In genomic region chr6:85498596-85499258, GRCh38 we compare ENCODE assay signal across 12 cellular contexts. TPM values are rescaled to one million over a fixed set of nuclear protein-coding genes. Genes with fewer than 3 reads are reported as not detected.
A peak's percentile ranks its signal among the peaks of the same experiment; 100 is the strongest.
DNase-seq lines count a peak whose midpoint lies in the region; ATAC-seq and TF ChIP-seq lines count a peak whose summit lies in the region.
"Had no signal": no experiment of that assay in that cellular context is flagged by ENCODE, and none has a peak within 500 bp of the region (broad histone marks: within the 10 kb centered on the region; RNA-seq: fewer than 3 reads in every experiment).

No MANE protein-coding gene starts in this region.

- no peaks in the 10 kb centered on the region for H3K27me3 ChIP-seq in ascending aorta

- H3K9me3 ChIP-seq in ascending aorta, result no peaks in the 10 kb centered on the region

- in situ Hi-C loops in astrocyte of the spinal cord (cut with HindIII; ENCODE audit: low sequenced_read_pairs), result no loop called here

- no peaks in the 10 kb centered on the region for H3K4me1 ChIP-seq in ascending aorta
- H3K4me1 ChIP-seq: Caco-2 had no signal

- ATAC-seq in left lobe of liver (peak; percentile 80), HG02610 (IDR thresholded peaks at IDR 0.05; ENCODE audit: unreplicated experiment) (no peak), HG02798 (IDR thresholded peaks at IDR 0.05; ENCODE audit: poor library complexity, unreplicated experiment) (no peak)
- ATAC-seq: naive thymus-derived CD4-positive, alpha-beta T cell had no signal

- H3K27ac ChIP-seq in ascending aorta, result no peak overlapping the region

- intact Hi-C loops in ascending aorta (cut with DNase I), result no loop called here

- TF ChIP-seq CTCF in LNCaP clone FGC (IDR thresholded peaks at IDR 0.05; ENCODE audit: control insufficient read depth, extremely low read depth, insufficient read depth), result no peak
- no peak for TF ChIP-seq CTCF in astrocyte of the spinal cord (IDR thresholded peaks at IDR 0.05; ENCODE audit: low read depth, low read length)
- no peak for TF ChIP-seq CTCF in ascending aorta (IDR thresholded peaks at IDR 0.05)

- H3K36me3 ChIP-seq in ascending aorta, result peaks cover 7 to 15% of the 10 kb centered on the region in 2 donors

- peak; percentile 70 for DNase-seq in DMS79 treated with DMSO at 0.1 percent for 48 hours (lab: John Stamatoyannopoulos, UW)
- peak; percentile 91 for DNase-seq in LNCaP clone FGC (ENCODE audit: low read depth)
- peak; percentile 70 for DNase-seq in astrocyte of the spinal cord (ENCODE audit: low read depth, low spot score)
- no peak for DNase-seq in left lobe of liver (ENCODE audit: low spot score)
- DNase-seq in ascending aorta (ENCODE audit: low spot score in 2 of 2), result no peak
- DNase-seq in NK-92 treated with Interleukin-12 subunit alpha and Interleukin-12 subunit beta, amount 100 ng/mL, for 24 hours (lab: John Stamatoyannopoulos, UW), result no peak
- DNase-seq: Caco-2; GOT3; naive thymus-derived CD4-positive, alpha-beta T cell; NCI-H2107 had no signal

- no peak overlapping the region for H3K4me3 ChIP-seq in LNCaP clone FGC (ENCODE audit: low read depth, low read length)
- H3K4me3 ChIP-seq in astrocyte of the spinal cord (ENCODE audit: low read depth, low read length), result no peak overlapping the region
- H3K4me3 ChIP-seq in ascending aorta, result no peak overlapping the region

RNA-seq across cellular contexts. Expression of gene NT5E, which starts 48.8 kb away (rescaled TPM):
- 29.9 TPM for total RNA-seq in left lobe of liver
- total RNA-seq in ascending aorta, result 143 TPM

Comparison
In these comparisons a context has a peak if more than half of its experiments do, and no peak if none do; other contexts are left out.
1. DNase-seq: peak in DMS79 treated with DMSO at 0.1 percent for 48 hours (single experiment), LNCaP clone FGC (single experiment) and astrocyte of the spinal cord (single experiment); none in left lobe of liver (single experiment), ascending aorta (0 of 2) and NK-92 treated with Interleukin-12 subunit alpha and Interleukin-12 subunit beta, amount 100 ng/mL, for 24 hours (single experiment).